Comparison of ENCODE assay signal across 23 cellular contexts in the genomic region with DNA sequence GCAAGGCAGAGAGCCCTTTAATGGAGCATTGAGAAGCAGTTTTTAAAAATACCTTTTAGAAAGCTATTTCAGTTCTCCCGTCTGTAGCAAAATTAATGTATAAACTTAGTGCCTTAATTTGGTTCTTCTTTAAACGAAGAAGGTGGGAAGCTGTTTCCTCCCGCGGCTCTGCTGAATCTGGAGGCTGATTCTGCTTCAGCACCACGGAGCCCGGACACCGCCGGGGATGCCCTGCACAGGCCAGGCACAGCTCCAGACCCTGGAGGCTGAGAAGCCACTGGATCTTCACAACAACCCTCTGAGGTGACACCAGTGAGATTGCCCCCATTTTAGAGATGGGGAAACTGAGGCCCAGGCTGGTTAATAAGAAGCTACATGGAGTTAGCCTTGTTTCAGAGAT.
DNase-seq lines count a peak whose midpoint lies in the region; ATAC-seq and TF ChIP-seq lines count a peak whose summit lies in the region.
"Had no signal": no experiment of that assay in that cellular context is flagged by ENCODE, and none has a peak within 500 bp of the region (broad histone marks: within the 10 kb centered on the region; RNA-seq: fewer than 3 reads in every experiment).

No MANE protein-coding gene starts in this region.

- no peaks in the 10 kb centered on the region for H3K9me3 ChIP-seq in GM23248 (ENCODE audit: low read depth)
- H3K9me3 ChIP-seq in RWPE2 (ENCODE audit: severe bottlenecking) = no peaks in the 10 kb centered on the region
- peaks cover 0 to 3% of the 10 kb centered on the region in 2 donors for H3K9me3 ChIP-seq in left lung

- H3K9ac ChIP-seq in GM23248 = no peak overlapping the region

- H3K79me2 ChIP-seq in GM23248 (ENCODE audit: insufficient read depth) = no peaks in the 10 kb centered on the region

- no peak overlapping the region for H3K4me3 ChIP-seq in GM23248
- H3K4me3 ChIP-seq in RWPE2 (ENCODE audit: severe bottlenecking) = no peak overlapping the region
- no peak overlapping the region for H3K4me3 ChIP-seq in left lung
- H3K4me3 ChIP-seq: dorsolateral prefrontal cortex, GM12878 had no signal

- ATAC-seq in RWPE2 (ENCODE audit: low read depth) = no peak
- ATAC-seq in left lung = no peak
- ATAC-seq: activated naive CD4-positive, alpha-beta T cell treated with anti-CD3 and anti-CD28 coated beads, Interleukin-2, amount 50 U/mL, for 72 hours; GM12878; left ventricle myocardium superior; naive thymus-derived CD4-positive, alpha-beta T cell had no signal

- DNase-seq in GM23248 = peak; percentile 20
- peak; percentile 22 for DNase-seq in RWPE2 (ENCODE audit: low spot score)
- DNase-seq in left lung = peak; percentile 27 to 42
- DNase-seq in superior temporal gyrus (ENCODE audit: extremely low spot score) = peak; percentile 21
- no peak for DNase-seq in SHP77 treated with DMSO at 0.1 percent for 48 hours (lab: John Stamatoyannopoulos, UW)
- no peak for DNase-seq in NCI-H2196 treated with DMSO at 0.1 percent for 48 hours (lab: John Stamatoyannopoulos, UW; ENCODE audit: unreplicated experiment)
- no peak for DNase-seq in cerebellar nuclear complex (lab: John Stamatoyannopoulos, UW)
- DNase-seq: activated CD4-positive, alpha-beta memory T cell treated with anti-CD3 and anti-CD28 coated beads, Interleukin-2, amount 10 ng/mL, durations not matched to agents 7 days and 5 days; activated CD4-positive, alpha-beta T cell treated with anti-CD3 and anti-CD28 coated beads for 1 hour; CD4-positive, alpha-beta T cell; left ventricle myocardium superior; midbrain; naive thymus-derived CD4-positive, alpha-beta T cell; NCI-H1092 treated with DMSO at 0.1 percent for 48 hours; NCI-H1930; NCI-H345; NCI-H748 treated with DMSO at 0.1 percent for 48 hours; retina; stimulated activated CD4-positive, alpha-beta T cell treated with anti-CD3 and anti-CD28 coated beads, Interleukin-2, amount 100 ng/mL, for 48 hours; trophoblast cell had no signal

- H3K36me3 ChIP-seq in GM23248 (ENCODE audit: low read depth) (no peaks in the 10 kb centered on the region), RWPE2 (ENCODE audit: low read depth) (no peaks in the 10 kb centered on the region), left lung (no peaks in the 10 kb centered on the region)

- WGBS in GM23248 (ENCODE audit: low coverage in 1 of 2, low lambda C conversion rate in 2 of 2, missing lambda C conversion rate in 2 of 2), 2 experiments = 61 to 63% methylated on average over 8 of the region's 8 CpGs

- in situ Hi-C loops in GM23248 (cut with MboI) = no loop called here

- no peaks in the 10 kb centered on the region for H3K9me2 ChIP-seq in GM23248 (ENCODE audit: insufficient read depth)

- H3F3A ChIP-seq in GM23248 (ENCODE audit: insufficient read depth) = no peaks in the 10 kb centered on the region

- no peak overlapping the region for H3K4me2 ChIP-seq in GM23248 (ENCODE audit: unreplicated experiment)

- H4K20me1 ChIP-seq in GM23248 (ENCODE audit: insufficient read depth) = no peaks in the 10 kb centered on the region

- H3K4me1 ChIP-seq in GM23248 (ENCODE audit: insufficient read depth) (no peaks in the 10 kb centered on the region), RWPE2 (ENCODE audit: insufficient read depth, poor library complexity, severe bottlenecking) (no peaks in the 10 kb centered on the region), left lung (no peaks in the 10 kb centered on the region)

- TF ChIP-seq CTCF in RWPE2 (IDR thresholded peaks at IDR 0.05; ENCODE audit: poor library complexity, severe bottlenecking) = no peak
- no peak for TF ChIP-seq CTCF in left lung (IDR thresholded peaks at IDR 0.05)

- no peak overlapping the region for H3K27ac ChIP-seq in GM23248
- H3K27ac ChIP-seq in RWPE2 (ENCODE audit: poor library complexity, severe bottlenecking) = no peak overlapping the region
- no peak overlapping the region for H3K27ac ChIP-seq in left lung
- H3K27ac ChIP-seq: dorsolateral prefrontal cortex had no signal

- intact Hi-C loops in left lung (cut with DNase I) = no loop called here

- no peak overlapping the region for H2AFZ ChIP-seq in GM23248

- 0 out of 2 replicates have a peak, but pooled peaks cover 6% of the 10 kb centered on the region for H3K27me3 ChIP-seq in GM23248 (replicated peaks; ENCODE audit: insufficient read depth)
- peaks cover 3% of the 10 kb centered on the region for H3K27me3 ChIP-seq in RWPE2 (ENCODE audit: insufficient read depth, poor library complexity, severe bottlenecking)
- no peaks in the 10 kb centered on the region for H3K27me3 ChIP-seq in left lung
- H3K27me3 ChIP-seq: dorsolateral prefrontal cortex had no signal

Comparison
In these comparisons a context has a peak if more than half of its experiments do, and no peak if none do; other contexts are left out.
1. DNase-seq: peak in GM23248 (single experiment), RWPE2 (single experiment), left lung (2 of 2) and superior temporal gyrus (single experiment); none in SHP77 treated with DMSO at 0.1 percent for 48 hours (single experiment), NCI-H2196 treated with DMSO at 0.1 percent for 48 hours (single experiment) and cerebellar nuclear complex (0 of 2).